In the genomic region with DNA sequence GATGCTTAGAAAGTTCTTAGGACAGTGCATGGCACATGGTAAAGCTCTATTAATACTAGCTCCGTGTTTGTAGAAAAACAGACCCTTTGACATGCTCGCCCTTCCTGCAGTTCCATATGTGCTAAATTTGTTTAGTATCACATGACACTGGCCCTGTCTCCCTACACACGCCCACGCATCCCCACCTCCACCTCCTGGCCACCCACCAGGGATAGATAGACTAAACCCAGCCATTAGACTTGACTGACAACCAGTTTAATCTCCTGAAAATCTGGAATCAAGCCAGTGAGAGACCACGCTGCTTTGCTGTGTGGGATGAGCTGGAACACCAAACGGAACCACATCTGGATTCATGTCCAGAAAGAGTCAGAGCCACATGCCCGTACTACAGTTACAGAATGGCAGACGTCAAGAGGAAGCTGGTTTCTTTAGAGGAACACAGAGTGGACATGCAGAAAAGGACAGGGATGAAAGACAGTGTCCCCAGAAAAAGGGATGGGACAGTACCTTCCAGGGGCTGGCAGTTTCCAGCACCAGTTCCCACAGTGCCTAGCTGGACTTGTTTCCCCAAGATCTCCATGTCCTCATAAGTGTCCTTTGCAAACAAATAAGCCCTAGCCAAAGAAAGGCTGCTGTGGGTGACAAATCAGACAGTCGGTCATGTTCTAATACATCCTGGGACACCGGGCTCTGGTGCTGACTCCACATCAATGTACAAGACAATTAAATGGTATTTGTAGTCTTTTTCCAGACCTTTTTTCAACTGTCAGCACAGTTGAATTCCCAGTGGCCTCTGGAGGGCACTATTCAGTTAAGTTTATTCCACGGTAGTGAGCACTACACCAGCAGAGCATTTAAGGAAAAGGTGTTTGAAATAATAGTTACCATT, we compare ENCODE assay signal across 8 cellular contexts.
DNase-seq lines count a peak whose midpoint lies in the region; ATAC-seq and TF ChIP-seq lines count a peak whose summit lies in the region.

No MANE protein-coding gene starts in this region.

- in situ Hi-C loops in mammary epithelial cell (cut with MboI; ENCODE audit: low sequenced_read_pairs in 2 of 2) = loop anchor here (5.0 to 10.0 kb wide), 2 partner anchors 250 to 252 kb away; no protein-coding TSS in a partner anchor

- ATAC-seq in GM19324 (IDR thresholded peaks at IDR 0.05; ENCODE audit: low FRiP score, unreplicated experiment) (peak; percentile 59), HG03571 (IDR thresholded peaks at IDR 0.05; ENCODE audit: unreplicated experiment) (no peak)

- no peak overlapping the region for H3K9ac ChIP-seq in mammary epithelial cell (ENCODE audit: insufficient read depth, low read length)

- dilution Hi-C loops in mammary epithelial cell (cut with HindIII; ENCODE audit: low sequenced_read_pairs) = loop anchor here (5.0 kb wide), 3 partner anchors 82 to 272 kb away; no protein-coding TSS in a partner anchor

- CTCF ChIA-PET in mammary epithelial cell (lab: Charles Lee; ENCODE audit: low non-redundant PET) = interaction anchor here (0.9 kb wide), 1 partner anchor 251 kb away, joined by 15 read pairs; no protein-coding TSS in a partner anchor

- H3K27me3 ChIP-seq in mammary epithelial cell (ENCODE audit: insufficient read depth, low read length) = no peaks in the 10 kb centered on the region
- H3K27me3 ChIP-seq in kidney epithelial cell (ENCODE audit: control insufficient read depth, insufficient read depth, low read length) = no peaks in the 10 kb centered on the region

- peaks cover 3% of the 10 kb centered on the region for H3K4me1 ChIP-seq in mammary epithelial cell (ENCODE audit: insufficient read depth, low read length)

- no peak overlapping the region for H3K4me2 ChIP-seq in mammary epithelial cell (ENCODE audit: insufficient read depth, low read depth, low read length)

- no peak overlapping the region for H3K27ac ChIP-seq in mammary epithelial cell (ENCODE audit: insufficient read depth, low read depth, low read length)

- 40% methylated on average over 10 of the region's 11 CpGs for WGBS in mammary epithelial cell (ENCODE audit: low coverage, missing lambda C conversion rate)

- intact Hi-C loops in mammary epithelial cell (cut with micrococcal nuclease) = loop anchor here (1.0 to 2.0 kb wide), 4 partner anchors 169 to 504 kb away; no protein-coding TSS in a partner anchor

- H4K20me1 ChIP-seq in mammary epithelial cell (ENCODE audit: insufficient read depth, low read length) = no peaks in the 10 kb centered on the region

- no peaks in the 10 kb centered on the region for H3K79me2 ChIP-seq in mammary epithelial cell (ENCODE audit: insufficient read depth, low read length)

- no peak overlapping the region for H3K4me3 ChIP-seq in mammary epithelial cell (replicated peaks in 1 of 3; ENCODE audit: insufficient read depth in 1 of 3, low read depth in 2 of 3, low read length in 3 of 3)
- H3K4me3 ChIP-seq in kidney epithelial cell (ENCODE audit: low read depth, low read length) = no peak overlapping the region

- H3K36me3 ChIP-seq in mammary epithelial cell (ENCODE audit: insufficient read depth, low read length) (no peaks in the 10 kb centered on the region), kidney epithelial cell (ENCODE audit: control insufficient read depth, insufficient read depth, low read length) (no peaks in the 10 kb centered on the region)

- no TSS peak for BruUV-seq in mammary epithelial cell (replicated peaks; lab: Mats Ljungman, UMichigan)

- no peak overlapping the region for H2AFZ ChIP-seq in mammary epithelial cell (ENCODE audit: low read depth, low read length)

- H3K9me3 ChIP-seq in mammary epithelial cell (replicated peaks; ENCODE audit: insufficient read depth, low read length) = peaks cover 3% of the 10 kb centered on the region

- TF ChIP-seq CTCF in mammary epithelial cell (conservative IDR thresholded peaks at IDR 0.05 in 1 of 2, IDR thresholded peaks at IDR 0.05 in 1 of 2; ENCODE audit: extremely low read depth in 1 of 2, insufficient read depth in 1 of 2, low read depth in 1 of 2, low read length in 2 of 2) (peak; percentile 67 to 72), kidney epithelial cell (IDR thresholded peaks at IDR 0.05; ENCODE audit: insufficient read depth, low read length, poor library complexity, severe bottlenecking) (peak; percentile 71)

- peak; percentile 32 to 39 for DNase-seq in AML-193 (lab: John Stamatoyannopoulos, UW)
- DNase-seq in NCI-H128 (lab: John Stamatoyannopoulos, UW; ENCODE audit: unreplicated experiment) = peak; percentile 24
- DNase-seq in SW480 (ENCODE audit: low spot score) = peak; percentile 63
- peak; percentile 61 for DNase-seq in mammary epithelial cell
- peak; percentile 45 for DNase-seq in kidney epithelial cell (ENCODE audit: low read depth)
- DNase-seq in stimulated activated CD4-positive, alpha-beta T cell treated with anti-CD3 and anti-CD28 coated beads, Interleukin-4, amount 100 ng/mL, for 24 hours = peak; percentile 37
